9 cellular contexts compared by ENCODE assay signal in the genomic region with DNA sequence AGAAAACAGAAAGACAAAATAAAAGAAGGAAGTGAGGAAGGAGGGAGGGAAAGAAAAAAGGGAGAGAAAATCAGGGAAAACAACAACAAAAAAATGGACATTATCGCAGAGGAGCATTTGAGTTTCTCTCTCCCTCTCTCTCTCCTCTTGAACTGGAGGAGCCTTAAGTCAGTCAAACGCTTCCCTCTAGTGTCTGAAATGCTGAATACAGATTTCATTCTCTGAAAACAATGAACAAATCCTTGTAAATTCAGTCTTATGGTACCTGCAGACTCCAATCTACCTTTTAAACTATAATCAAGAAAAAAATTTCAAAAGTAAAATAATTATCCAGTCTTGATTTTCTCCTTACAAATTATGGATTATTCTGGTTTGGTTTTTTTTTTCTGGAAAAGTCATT.
DNase-seq lines count a peak whose midpoint lies in the region; ATAC-seq and TF ChIP-seq lines count a peak whose summit lies in the region.
"Had no signal": no experiment of that assay in that cellular context is flagged by ENCODE, and none has a peak within 500 bp of the region (broad histone marks: within the 10 kb centered on the region; RNA-seq: fewer than 3 reads in every experiment).

No MANE protein-coding gene starts in this region.

- no peak overlapping the region for H3K27ac ChIP-seq in lung (ENCODE audit: low read depth in 1 of 2, low read length in 1 of 2)
- H3K27ac ChIP-seq: BLaER1 had no signal

- no peak overlapping the region for H3K27ac Mint-ChIP-seq in MCF 10A (ENCODE audit: low read depth, unreplicated experiment)

- peak; percentile 47 for ATAC-seq in lung (ENCODE audit: insufficient read depth, low FRiP score)

- TF ChIP-seq CTCF in MCF 10A (IDR thresholded peaks at IDR 0.05; ENCODE audit: unreplicated experiment) (peak; percentile 60), lung (IDR thresholded peaks at IDR 0.05; ENCODE audit: control extremely low read depth, extremely low read depth) (peak; percentile 9)

- H3K36me3 ChIP-seq in lung (ENCODE audit: control insufficient read depth in 2 of 2, insufficient read depth in 2 of 2, low read length in 2 of 2), result no peaks in the 10 kb centered on the region
- H3K36me3 ChIP-seq: BLaER1 had no signal

- H3K27me3 Mint-ChIP-seq in MCF 10A (ENCODE audit: insufficient read depth, unreplicated experiment), result no peaks in the 10 kb centered on the region

- no peaks in the 10 kb centered on the region for H3K9me3 Mint-ChIP-seq in MCF 10A (ENCODE audit: unreplicated experiment)

- POLR2A ChIA-PET in HEK293T (lab: Yijun Ruan, JAX), result no interaction called here
- POLR2A ChIA-PET in MCF 10A (lab: Yijun Ruan, JAX), result interaction anchor here (0.6 to 0.7 kb wide), 2 partner anchors 74 to 900 kb away, joined by 3 read pairs; no protein-coding TSS in a partner anchor

- DNase-seq in DMS153 (lab: John Stamatoyannopoulos, UW), result peak; percentile 62
- DNase-seq in DMS153 treated with DMSO at 0.1 percent for 48 hours (lab: John Stamatoyannopoulos, UW; ENCODE audit: unreplicated experiment), result no peak
- DNase-seq in HEK293T (ENCODE audit: extremely low spot score), result peak; percentile 36
- DNase-seq in NCI-H2171 (lab: John Stamatoyannopoulos, UW), result peak; percentile 11
- peak; percentile 50 for DNase-seq in MCF 10A (ENCODE audit: unreplicated experiment)
- DNase-seq in lung (ENCODE audit: low spot score), result no peak
- DNase-seq in T1000 (lab: John Stamatoyannopoulos, UW), result no peak
- DNase-seq in islet precursor cell, result no peak

- H3K4me1 ChIP-seq in lung (ENCODE audit: control insufficient read depth in 2 of 2, insufficient read depth in 2 of 2, low read length in 2 of 2), result no peaks in the 10 kb centered on the region

- H3K4me1 Mint-ChIP-seq in MCF 10A (ENCODE audit: insufficient read depth, unreplicated experiment), result peaks cover 5% of the 10 kb centered on the region

- CTCF ChIA-PET in HEK293T (lab: Yijun Ruan, JAX), result interaction anchor here (0.7 to 1.3 kb wide), 4 partner anchors 10 to 155 kb away, joined by 3 to 5 read pairs (median 3); no protein-coding TSS in a partner anchor
- CTCF ChIA-PET in MCF 10A (lab: Yijun Ruan, JAX), result interaction anchor here (0.6 to 2.5 kb wide), 30 partner anchors 10 to 1908 kb away, joined by 3 to 17 read pairs (median 4); no protein-coding TSS in a partner anchor

- WGBS in lung, 2 donors, result 19 to 23% methylated on average over 2 of the region's 2 CpGs

- intact Hi-C loops in MCF 10A (cut with micrococcal nuclease), result loop anchor here (1.0 to 10.0 kb wide), 6 partner anchors 39 to 1553 kb away; no protein-coding TSS in a partner anchor

- BruUV-seq in MCF 10A (replicated peaks; lab: Mats Ljungman, UMichigan), result no TSS peak

- no peak overlapping the region for H3K4me3 ChIP-seq in lung
- H3K4me3 ChIP-seq: BLaER1 had no signal

- H3K9me3 ChIP-seq in lung (ENCODE audit: control insufficient read depth in 2 of 2, insufficient read depth in 1 of 2, low read length in 1 of 2), result no peaks in the 10 kb centered on the region
- H3K9me3 ChIP-seq: BLaER1 had no signal

- no peaks in the 10 kb centered on the region for H3K36me3 Mint-ChIP-seq in MCF 10A (ENCODE audit: insufficient read depth, unreplicated experiment)

- no peak overlapping the region for H3K4me3 Mint-ChIP-seq in MCF 10A (ENCODE audit: unreplicated experiment)

- no peaks in the 10 kb centered on the region for H3K27me3 ChIP-seq in lung (ENCODE audit: control insufficient read depth, insufficient read depth)
- H3K27me3 ChIP-seq: BLaER1 had no signal

TF ChIP-seq in HEK293T, 16 proteins besides CTCF, POLR2A, EP300 and RAD21:
- TF ChIP-seq PKNOX1 (IDR thresholded peaks at IDR 0.05) (no peak), LEF1 (IDR thresholded peaks at IDR 0.05; ENCODE audit: borderline replicate concordance) (no peak), CTBP1 (IDR thresholded peaks at IDR 0.05; ENCODE audit: borderline replicate concordance) (no peak), HDGF (IDR thresholded peaks at IDR 0.05; ENCODE audit: borderline replicate concordance) (no peak), BHLHE40 (IDR thresholded peaks at IDR 0.05; ENCODE audit: borderline replicate concordance) (no peak), NFRKB (IDR thresholded peaks at IDR 0.05) (no peak), TARDBP (IDR thresholded peaks at IDR 0.05) (no peak), FOXA1 (IDR thresholded peaks at IDR 0.05) (no peak), ELF4 (IDR thresholded peaks at IDR 0.05) (no peak)

Comparison
In these comparisons a context has a peak if more than half of its experiments do, and no peak if none do; other contexts are left out.
1. DNase-seq: peak in DMS153 (single experiment), HEK293T (single experiment), NCI-H2171 (single experiment) and MCF 10A (single experiment); none in DMS153 treated with DMSO at 0.1 percent for 48 hours (single experiment), lung (single experiment), T1000 (single experiment) and islet precursor cell (single experiment).